ENCODE assay signal across 1 cellular context in genomic region chr15:78061963-78062427, GRCh38.
TF ChIP-seq lines count a peak whose summit lies in the region.

No MANE protein-coding gene starts in this region.

TF ChIP-seq in HEK293, 187 proteins besides CTCF, POLR2A, EP300 and RAD21 (continued from another document):
- TF ChIP-seq, protein P1, sequence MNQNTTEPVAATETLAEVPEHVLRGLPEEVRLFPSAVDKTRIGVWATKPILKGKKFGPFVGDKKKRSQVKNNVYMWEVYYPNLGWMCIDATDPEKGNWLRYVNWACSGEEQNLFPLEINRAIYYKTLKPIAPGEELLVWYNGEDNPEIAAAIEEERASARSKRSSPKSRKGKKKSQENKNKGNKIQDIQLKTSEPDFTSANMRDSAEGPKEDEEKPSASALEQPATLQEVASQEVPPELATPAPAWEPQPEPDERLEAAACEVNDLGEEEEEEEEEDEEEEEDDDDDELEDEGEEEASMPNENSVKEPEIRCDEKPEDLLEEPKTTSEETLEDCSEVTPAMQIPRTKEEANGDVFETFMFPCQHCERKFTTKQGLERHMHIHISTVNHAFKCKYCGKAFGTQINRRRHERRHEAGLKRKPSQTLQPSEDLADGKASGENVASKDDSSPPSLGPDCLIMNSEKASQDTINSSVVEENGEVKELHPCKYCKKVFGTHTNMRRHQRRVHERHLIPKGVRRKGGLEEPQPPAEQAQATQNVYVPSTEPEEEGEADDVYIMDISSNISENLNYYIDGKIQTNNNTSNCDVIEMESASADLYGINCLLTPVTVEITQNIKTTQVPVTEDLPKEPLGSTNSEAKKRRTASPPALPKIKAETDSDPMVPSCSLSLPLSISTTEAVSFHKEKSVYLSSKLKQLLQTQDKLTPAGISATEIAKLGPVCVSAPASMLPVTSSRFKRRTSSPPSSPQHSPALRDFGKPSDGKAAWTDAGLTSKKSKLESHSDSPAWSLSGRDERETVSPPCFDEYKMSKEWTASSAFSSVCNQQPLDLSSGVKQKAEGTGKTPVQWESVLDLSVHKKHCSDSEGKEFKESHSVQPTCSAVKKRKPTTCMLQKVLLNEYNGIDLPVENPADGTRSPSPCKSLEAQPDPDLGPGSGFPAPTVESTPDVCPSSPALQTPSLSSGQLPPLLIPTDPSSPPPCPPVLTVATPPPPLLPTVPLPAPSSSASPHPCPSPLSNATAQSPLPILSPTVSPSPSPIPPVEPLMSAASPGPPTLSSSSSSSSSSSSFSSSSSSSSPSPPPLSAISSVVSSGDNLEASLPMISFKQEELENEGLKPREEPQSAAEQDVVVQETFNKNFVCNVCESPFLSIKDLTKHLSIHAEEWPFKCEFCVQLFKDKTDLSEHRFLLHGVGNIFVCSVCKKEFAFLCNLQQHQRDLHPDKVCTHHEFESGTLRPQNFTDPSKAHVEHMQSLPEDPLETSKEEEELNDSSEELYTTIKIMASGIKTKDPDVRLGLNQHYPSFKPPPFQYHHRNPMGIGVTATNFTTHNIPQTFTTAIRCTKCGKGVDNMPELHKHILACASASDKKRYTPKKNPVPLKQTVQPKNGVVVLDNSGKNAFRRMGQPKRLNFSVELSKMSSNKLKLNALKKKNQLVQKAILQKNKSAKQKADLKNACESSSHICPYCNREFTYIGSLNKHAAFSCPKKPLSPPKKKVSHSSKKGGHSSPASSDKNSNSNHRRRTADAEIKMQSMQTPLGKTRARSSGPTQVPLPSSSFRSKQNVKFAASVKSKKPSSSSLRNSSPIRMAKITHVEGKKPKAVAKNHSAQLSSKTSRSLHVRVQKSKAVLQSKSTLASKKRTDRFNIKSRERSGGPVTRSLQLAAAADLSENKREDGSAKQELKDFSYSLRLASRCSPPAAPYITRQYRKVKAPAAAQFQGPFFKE (tag by site-specific recombination; IDR thresholded peaks at IDR 0.05; ENCODE audit: borderline replicate concordance) = no peak
- TF ChIP-seq ZNF560 (tag by site-specific recombination; IDR thresholded peaks at IDR 0.05; ENCODE audit: borderline replicate concordance) (no peak), FEZF1 (tag by site-specific recombination; IDR thresholded peaks at IDR 0.05) (peak; percentile 61), ZNF175 (tag by site-specific recombination; IDR thresholded peaks at IDR 0.05) (no peak), ZNF404 (tag by site-specific recombination; IDR thresholded peaks at IDR 0.05) (no peak), TCF7L2 (IDR thresholded peaks at IDR 0.05; ENCODE audit: borderline replicate concordance, low read depth, low read length) (0 out of 2 replicates have a peak, but pooled peaks have one; percentile 19), ZNF184 (tag by site-specific recombination; IDR thresholded peaks at IDR 0.05) (no peak), ZNF596 (tag by site-specific recombination; IDR thresholded peaks at IDR 0.05) (no peak), ZNF174 (tag by site-specific recombination; IDR thresholded peaks at IDR 0.05) (no peak), MZF1 (tag by site-specific recombination; IDR thresholded peaks at IDR 0.05; ENCODE audit: borderline replicate concordance) (no peak), ZNF140 (tag by site-specific recombination; IDR thresholded peaks at IDR 0.05) (no peak), BCL11B (tag by site-specific recombination; IDR thresholded peaks at IDR 0.05; ENCODE audit: low read depth) (no peak), ZNF23 (tag by site-specific recombination; IDR thresholded peaks at IDR 0.05; ENCODE audit: borderline replicate concordance) (no peak), ZEB2 (tag by site-specific recombination; IDR thresholded peaks at IDR 0.05) (no peak), ZIC2 (tag by site-specific recombination; IDR thresholded peaks at IDR 0.05) (peak; percentile 34; the same call in 1 of the 2 replicates), SP3 (tag by site-specific recombination; IDR thresholded peaks at IDR 0.05) (no peak), ZBTB21 (tag by site-specific recombination; IDR thresholded peaks at IDR 0.05) (no peak)
- TF ChIP-seq, protein P2, sequence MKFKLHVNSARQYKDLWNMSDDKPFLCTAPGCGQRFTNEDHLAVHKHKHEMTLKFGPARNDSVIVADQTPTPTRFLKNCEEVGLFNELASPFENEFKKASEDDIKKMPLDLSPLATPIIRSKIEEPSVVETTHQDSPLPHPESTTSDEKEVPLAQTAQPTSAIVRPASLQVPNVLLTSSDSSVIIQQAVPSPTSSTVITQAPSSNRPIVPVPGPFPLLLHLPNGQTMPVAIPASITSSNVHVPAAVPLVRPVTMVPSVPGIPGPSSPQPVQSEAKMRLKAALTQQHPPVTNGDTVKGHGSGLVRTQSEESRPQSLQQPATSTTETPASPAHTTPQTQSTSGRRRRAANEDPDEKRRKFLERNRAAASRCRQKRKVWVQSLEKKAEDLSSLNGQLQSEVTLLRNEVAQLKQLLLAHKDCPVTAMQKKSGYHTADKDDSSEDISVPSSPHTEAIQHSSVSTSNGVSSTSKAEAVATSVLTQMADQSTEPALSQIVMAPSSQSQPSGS (tag by site-specific recombination; IDR thresholded peaks at IDR 0.05; ENCODE audit: low read depth) = no peak
